Comparison of ENCODE assay signal across 27 cellular contexts in the genomic region with DNA sequence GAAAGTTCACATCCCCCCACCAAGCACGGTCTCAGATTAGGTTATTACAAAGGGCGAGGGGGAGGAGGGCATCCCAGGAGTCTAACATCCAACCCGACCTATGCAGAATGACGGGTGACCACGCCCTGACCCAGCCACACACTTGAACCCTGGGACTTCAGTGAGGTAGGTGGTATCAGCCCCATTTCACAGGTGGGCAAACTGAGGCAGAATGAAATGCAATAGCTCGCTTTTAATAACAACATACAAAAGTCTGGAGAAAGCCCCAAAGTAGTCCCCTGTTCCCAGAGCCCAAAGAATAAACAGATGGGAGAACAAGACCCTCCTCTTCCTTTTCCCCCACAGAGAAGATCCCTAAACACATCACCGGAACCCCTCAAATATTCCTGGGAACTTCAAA.
"Had no signal": no experiment of that assay in that cellular context is flagged by ENCODE, and none has a peak within 500 bp of the region (broad histone marks: within the 10 kb centered on the region; RNA-seq: fewer than 3 reads in every experiment).

No MANE protein-coding gene starts in this region.

- H3K4me1 Mint-ChIP-seq: mesothelial cell of epicardium had no signal

- H3K9me3 ChIP-seq: colonic mucosa, esophagus squamous epithelium, gastrocnemius medialis, heart right ventricle, left lung, lower lobe of right lung, mucosa of descending colon had no signal

- H3K27me3 Mint-ChIP-seq: dendritic cell treated with granulocyte-macrophage colony-stimulating factor and Interleukin-4, amounts not matched to agents 40 ng/mL and 50 ng/mL, for 4 days; effector memory CD8-positive, alpha-beta T cell; naive B cell had no signal

- ATAC-seq: effector memory CD8-positive, alpha-beta T cell; esophagus mucosa; gastrocnemius medialis; heart right ventricle; left cardiac atrium; left lung; left ventricle myocardium superior; lower lobe of right lung; mucosa of descending colon had no signal

- H3K27ac Mint-ChIP-seq: dendritic cell treated with granulocyte-macrophage colony-stimulating factor and Interleukin-4, amounts not matched to agents 40 ng/mL and 50 ng/mL, for 4 days; effector memory CD8-positive, alpha-beta T cell; endodermal cell; mesothelial cell of epicardium had no signal

- H3K4me3 Mint-ChIP-seq: dendritic cell treated with granulocyte-macrophage colony-stimulating factor and Interleukin-4, amounts not matched to agents 40 ng/mL and 50 ng/mL, for 4 days; effector memory CD8-positive, alpha-beta T cell; endodermal cell; mesothelial cell of epicardium; naive B cell had no signal

- FAIRE-seq: endometrium, islet of Langerhans, keratinocyte had no signal

- H3K9me3 Mint-ChIP-seq: dendritic cell treated with granulocyte-macrophage colony-stimulating factor and Interleukin-4, amounts not matched to agents 40 ng/mL and 50 ng/mL, for 4 days; effector memory CD8-positive, alpha-beta T cell; endodermal cell; mesothelial cell of epicardium; naive B cell had no signal

- DNase-seq: colonic mucosa; cortex of kidney; effector CD8-positive, alpha-beta T cell; effector memory CD8-positive, alpha-beta T cell; endodermal cell; erythroblast; esophagus squamous epithelium; foreskin fibroblast; foreskin melanocyte; gastrocnemius medialis; glutamatergic neuron; heart right ventricle; hippocampal formation; left cardiac atrium; left lung; left ventricle myocardium superior; mesenchymal stem cell; mucosa of descending colon; naive B cell had no signal

- H3K4me1 ChIP-seq: colonic mucosa, gastrocnemius medialis, left lung, lower lobe of right lung had no signal

- H3K27ac ChIP-seq: colonic mucosa, epithelial cell of prostate, esophagus squamous epithelium, gastrocnemius medialis, heart right ventricle, left lung, lower lobe of right lung had no signal

- H3K27me3 ChIP-seq: colonic mucosa, esophagus squamous epithelium, gastrocnemius medialis, heart right ventricle, left lung had no signal

- H3K4me3 ChIP-seq: colonic mucosa, esophagus squamous epithelium, gastrocnemius medialis, heart right ventricle, left lung, lower lobe of right lung, mucosa of descending colon had no signal
